Comparison of ENCODE assay signal across 3 cellular contexts in the genomic region with DNA sequence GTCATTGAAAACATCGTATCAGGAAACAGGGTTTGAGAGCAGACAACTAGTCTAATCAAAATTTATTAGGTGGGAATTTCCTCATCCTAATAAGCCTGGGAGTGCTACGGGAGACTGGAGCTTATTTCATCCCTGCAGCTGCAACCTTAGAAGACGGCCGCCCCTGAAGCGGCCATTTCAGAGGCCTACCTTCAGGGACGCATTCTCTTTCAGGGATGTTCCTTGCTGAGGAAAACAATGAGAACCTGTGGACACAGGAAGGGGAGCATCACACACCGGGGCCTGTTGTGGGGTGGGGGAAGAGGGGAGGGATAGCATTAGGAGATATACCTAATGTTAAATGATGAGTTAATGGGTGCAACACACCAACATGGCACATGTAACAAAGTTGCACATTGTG.
TF ChIP-seq lines count a peak whose summit lies in the region.

No MANE protein-coding gene starts in this region.

TF ChIP-seq in GM23338, 12 proteins besides CTCF, POLR2A, EP300 and RAD21:
- TF ChIP-seq, protein P1, sequence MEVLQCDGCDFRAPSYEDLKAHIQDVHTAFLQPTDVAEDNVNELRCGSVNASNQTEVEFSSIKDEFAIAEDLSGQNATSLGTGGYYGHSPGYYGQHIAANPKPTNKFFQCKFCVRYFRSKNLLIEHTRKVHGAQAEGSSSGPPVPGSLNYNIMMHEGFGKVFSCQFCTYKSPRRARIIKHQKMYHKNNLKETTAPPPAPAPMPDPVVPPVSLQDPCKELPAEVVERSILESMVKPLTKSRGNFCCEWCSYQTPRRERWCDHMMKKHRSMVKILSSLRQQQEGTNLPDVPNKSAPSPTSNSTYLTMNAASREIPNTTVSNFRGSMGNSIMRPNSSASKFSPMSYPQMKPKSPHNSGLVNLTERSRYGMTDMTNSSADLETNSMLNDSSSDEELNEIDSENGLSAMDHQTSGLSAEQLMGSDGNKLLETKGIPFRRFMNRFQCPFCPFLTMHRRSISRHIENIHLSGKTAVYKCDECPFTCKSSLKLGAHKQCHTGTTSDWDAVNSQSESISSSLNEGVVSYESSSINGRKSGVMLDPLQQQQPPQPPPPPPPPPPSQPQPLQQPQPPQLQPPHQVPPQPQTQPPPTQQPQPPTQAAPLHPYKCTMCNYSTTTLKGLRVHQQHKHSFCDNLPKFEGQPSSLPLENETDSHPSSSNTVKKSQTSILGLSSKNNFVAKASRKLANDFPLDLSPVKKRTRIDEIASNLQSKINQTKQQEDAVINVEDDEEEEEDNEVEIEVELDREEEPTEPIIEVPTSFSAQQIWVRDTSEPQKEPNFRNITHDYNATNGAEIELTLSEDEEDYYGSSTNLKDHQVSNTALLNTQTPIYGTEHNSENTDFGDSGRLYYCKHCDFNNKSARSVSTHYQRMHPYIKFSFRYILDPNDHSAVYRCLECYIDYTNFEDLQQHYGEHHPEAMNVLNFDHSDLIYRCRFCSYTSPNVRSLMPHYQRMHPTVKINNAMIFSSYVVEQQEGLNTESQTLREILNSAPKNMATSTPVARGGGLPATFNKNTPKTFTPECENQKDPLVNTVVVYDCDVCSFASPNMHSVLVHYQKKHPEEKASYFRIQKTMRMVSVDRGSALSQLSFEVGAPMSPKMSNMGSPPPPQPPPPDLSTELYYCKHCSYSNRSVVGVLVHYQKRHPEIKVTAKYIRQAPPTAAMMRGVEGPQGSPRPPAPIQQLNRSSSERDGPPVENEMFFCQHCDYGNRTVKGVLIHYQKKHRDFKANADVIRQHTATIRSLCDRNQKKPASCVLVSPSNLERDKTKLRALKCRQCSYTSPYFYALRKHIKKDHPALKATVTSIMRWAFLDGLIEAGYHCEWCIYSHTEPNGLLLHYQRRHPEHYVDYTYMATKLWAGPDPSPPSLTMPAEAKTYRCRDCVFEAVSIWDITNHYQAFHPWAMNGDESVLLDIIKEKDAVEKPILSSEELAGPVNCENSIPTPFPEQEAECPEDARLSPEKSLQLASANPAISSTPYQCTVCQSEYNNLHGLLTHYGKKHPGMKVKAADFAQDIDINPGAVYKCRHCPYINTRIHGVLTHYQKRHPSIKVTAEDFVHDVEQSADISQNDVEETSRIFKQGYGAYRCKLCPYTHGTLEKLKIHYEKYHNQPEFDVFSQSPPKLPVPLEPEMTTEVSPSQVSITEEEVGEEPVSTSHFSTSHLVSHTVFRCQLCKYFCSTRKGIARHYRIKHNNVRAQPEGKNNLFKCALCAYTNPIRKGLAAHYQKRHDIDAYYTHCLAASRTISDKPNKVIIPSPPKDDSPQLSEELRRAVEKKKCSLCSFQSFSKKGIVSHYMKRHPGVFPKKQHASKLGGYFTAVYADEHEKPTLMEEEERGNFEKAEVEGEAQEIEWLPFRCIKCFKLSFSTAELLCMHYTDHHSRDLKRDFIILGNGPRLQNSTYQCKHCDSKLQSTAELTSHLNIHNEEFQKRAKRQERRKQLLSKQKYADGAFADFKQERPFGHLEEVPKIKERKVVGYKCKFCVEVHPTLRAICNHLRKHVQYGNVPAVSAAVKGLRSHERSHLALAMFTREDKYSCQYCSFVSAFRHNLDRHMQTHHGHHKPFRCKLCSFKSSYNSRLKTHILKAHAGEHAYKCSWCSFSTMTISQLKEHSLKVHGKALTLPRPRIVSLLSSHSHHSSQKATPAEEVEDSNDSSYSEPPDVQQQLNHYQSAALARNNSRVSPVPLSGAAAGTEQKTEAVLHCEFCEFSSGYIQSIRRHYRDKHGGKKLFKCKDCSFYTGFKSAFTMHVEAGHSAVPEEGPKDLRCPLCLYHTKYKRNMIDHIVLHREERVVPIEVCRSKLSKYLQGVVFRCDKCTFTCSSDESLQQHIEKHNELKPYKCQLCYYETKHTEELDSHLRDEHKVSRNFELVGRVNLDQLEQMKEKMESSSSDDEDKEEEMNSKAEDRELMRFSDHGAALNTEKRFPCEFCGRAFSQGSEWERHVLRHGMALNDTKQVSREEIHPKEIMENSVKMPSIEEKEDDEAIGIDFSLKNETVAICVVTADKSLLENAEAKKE (CRISPR knock-in tag; IDR thresholded peaks at IDR 0.05), result peak; percentile 67
- TF ChIP-seq CREB1 (CRISPR knock-in tag; IDR thresholded peaks at IDR 0.05; ENCODE audit: low read depth), result 0 out of 2 replicates have a peak, but pooled peaks have one; percentile 33

TF ChIP-seq in WTC11, 78 proteins besides CTCF, POLR2A, EP300 and RAD21:
- 0 out of 2 replicates have a peak, but pooled peaks have one; percentile 42 for TF ChIP-seq ZNF423 (CRISPR knock-in tag; IDR thresholded peaks at IDR 0.05)

TF ChIP-seq in H1, 55 proteins besides CTCF, POLR2A, EP300 and RAD21:
- TF ChIP-seq TCF12 (IDR thresholded peaks at IDR 0.05; ENCODE audit: low read depth, low read length) (peak; percentile 63; the same call in 1 of the 2 replicates), YY1 (IDR thresholded peaks at IDR 0.05; ENCODE audit: low read depth, low read length) (0 out of 2 replicates have a peak, but pooled peaks have one; percentile 36), NANOG (IDR thresholded peaks at IDR 0.05; ENCODE audit: insufficient read depth, low read depth, low read length, poor library complexity, severe bottlenecking) (peak; percentile 31)
